22 cellular contexts compared by ENCODE assay signal in genomic region chr3:194494951-194495374, GRCh38. TPM values are rescaled to one million over a fixed set of nuclear protein-coding genes. Genes with fewer than 3 reads are reported as not detected.
DNase-seq lines count a peak whose midpoint lies in the region; FAIRE-seq and TF ChIP-seq lines count a peak whose summit lies in the region.
"Had no signal": no experiment of that assay in that cellular context is flagged by ENCODE, and none has a peak within 500 bp of the region (broad histone marks: within the 10 kb centered on the region; RNA-seq: fewer than 3 reads in every experiment).

No MANE protein-coding gene starts in this region.

- H3K36me3 Mint-ChIP-seq in Caco-2 (ENCODE audit: insufficient read depth, unreplicated experiment), result peaks cover 6% of the 10 kb centered on the region

- DNase-seq in Caco-2, result no peak
- peak; percentile 43 for DNase-seq in M059J (ENCODE audit: low read depth)
- peak; percentile 56 for DNase-seq in fibroblast of gingiva (ENCODE audit: low read depth)
- DNase-seq in T-helper 1 cell, result no peak
- no peak for DNase-seq in T1000 (lab: John Stamatoyannopoulos, UW)
- no peak for DNase-seq in GM12892 (ENCODE audit: insufficient read length)
- no peak for DNase-seq in activated effector memory CD4-positive, alpha-beta T cell treated with Interleukin-2 at 50 U/mL for 16 hours
- DNase-seq: activated CD4-positive, alpha-beta T cell treated with anti-CD3 and anti-CD28 coated beads, Interleukin-2, amount 50 U/mL, for 4 hours; activated T-cell treated with anti-CD3 and anti-CD28 coated beads, Interleukin-2, amount 50 U/mL, for 24 hours; central memory CD4-positive, alpha-beta T cell; DND-41; effector memory CD8-positive, alpha-beta T cell; mesendoderm; NCI-H2171 treated with DMSO at 0.1 percent for 48 hours; NK-92 treated with Interleukin-12 subunit alpha and Interleukin-12 subunit beta, amount 100 ng/mL, for 24 hours; stimulated activated CD4-positive, alpha-beta T cell treated with anti-CD3 and anti-CD28 coated beads, Interleukin-1b, Interleukin-23, amount 100 ng/mL, for 48 hours had no signal

- no peaks in the 10 kb centered on the region for H3K9me3 ChIP-seq in Caco-2
- no peaks in the 10 kb centered on the region for H3K9me3 ChIP-seq in parathyroid adenoma (ENCODE audit: control insufficient read depth, low read length)
- H3K9me3 ChIP-seq: BLaER1 had no signal

- TF ChIP-seq CTCF in Caco-2 (IDR thresholded peaks at IDR 0.05; ENCODE audit: insufficient read depth in 1 of 2, low read depth in 1 of 2, low read length in 1 of 2, severe bottlenecking in 1 of 2, unreplicated experiment in 1 of 2), result no peak
- TF ChIP-seq CTCF in parathyroid adenoma (IDR thresholded peaks at IDR 0.05), result no peak

- intact Hi-C loops in Caco-2 (cut with micrococcal nuclease; ENCODE audit: unreplicated experiment), result no loop called here

- H3K4me3 ChIP-seq in Caco-2 (ENCODE audit: low read depth, low read length) (no peak overlapping the region), parathyroid adenoma (ENCODE audit: low read depth, low read length) (no peak overlapping the region)
- H3K4me3 ChIP-seq: BLaER1, SK-N-MC had no signal

- H3K4me2 ChIP-seq in parathyroid adenoma (ENCODE audit: low read length), result no peak overlapping the region
- H3K4me2 ChIP-seq: BLaER1 had no signal

- H3K27ac Mint-ChIP-seq in Caco-2 (ENCODE audit: unreplicated experiment), result peak overlapping the region; percentile 74
- H3K27ac Mint-ChIP-seq: activated T-cell treated with anti-CD3 and anti-CD28 coated beads, Interleukin-2, amount 50 U/mL, for 24 hours; effector memory CD8-positive, alpha-beta T cell had no signal

- H3K36me3 ChIP-seq in Caco-2 (ENCODE audit: control insufficient read depth, insufficient read depth, low read length) (no peaks in the 10 kb centered on the region; the same call in 1 of the 2 replicates), parathyroid adenoma (ENCODE audit: control insufficient read depth, insufficient read depth, low read length) (no peaks in the 10 kb centered on the region)
- H3K36me3 ChIP-seq: BLaER1 had no signal

- no peak for FAIRE-seq in GM12892 (lab: Jason Lieb, UNC)
- FAIRE-seq: frontal cortex, TTC549 had no signal

- no peaks in the 10 kb centered on the region for H3K9me3 Mint-ChIP-seq in Caco-2 (ENCODE audit: unreplicated experiment)
- H3K9me3 Mint-ChIP-seq: activated T-cell treated with anti-CD3 and anti-CD28 coated beads, Interleukin-2, amount 50 U/mL, for 24 hours; effector memory CD8-positive, alpha-beta T cell; nephron had no signal

- no peaks in the 10 kb centered on the region for H3K27me3 Mint-ChIP-seq in Caco-2 (ENCODE audit: insufficient read depth, unreplicated experiment)
- H3K27me3 Mint-ChIP-seq: activated T-cell treated with anti-CD3 and anti-CD28 coated beads, Interleukin-2, amount 50 U/mL, for 24 hours; effector memory CD8-positive, alpha-beta T cell had no signal

- peak overlapping the region; percentile 40 for H2AFZ ChIP-seq in parathyroid adenoma

- POLR2A ChIA-PET in Caco-2 (lab: Charles Lee), result interaction anchor here (0.5 kb wide), 1 partner anchor 12 kb away, joined by 3 read pairs; no protein-coding TSS in a partner anchor

- no peaks in the 10 kb centered on the region for H3K79me2 ChIP-seq in parathyroid adenoma

- H3K4me1 ChIP-seq in Caco-2, result peaks cover 36% of the 10 kb centered on the region
- peaks cover 18% of the 10 kb centered on the region for H3K4me1 ChIP-seq in parathyroid adenoma

- H3K27me3 ChIP-seq in Caco-2 (replicated peaks; ENCODE audit: control insufficient read depth, insufficient read depth, low read length) (no peaks in the 10 kb centered on the region), parathyroid adenoma (ENCODE audit: control insufficient read depth, insufficient read depth, low read length) (no peaks in the 10 kb centered on the region)
- H3K27me3 ChIP-seq: BLaER1 had no signal

- no peak overlapping the region for H3K27ac ChIP-seq in parathyroid adenoma
- H3K27ac ChIP-seq: BLaER1, SK-N-MC had no signal

- no TSS peak for BruUV-seq in Caco-2 (replicated peaks; lab: Mats Ljungman, UMichigan)

- no peak overlapping the region for H3K9ac ChIP-seq in parathyroid adenoma
- H3K9ac ChIP-seq: BLaER1 had no signal

- no peak overlapping the region for H3K4me3 Mint-ChIP-seq in Caco-2 (ENCODE audit: unreplicated experiment)
- H3K4me3 Mint-ChIP-seq: activated T-cell treated with anti-CD3 and anti-CD28 coated beads, Interleukin-2, amount 50 U/mL, for 24 hours; effector memory CD8-positive, alpha-beta T cell; nephron had no signal

- CTCF ChIA-PET in Caco-2 (lab: Charles Lee), result interaction anchor here (0.8 kb wide), 1 partner anchor 23 kb away, joined by 4 read pairs; no protein-coding TSS in a partner anchor

- no peak for TF ChIP-seq POLR2A in GM12892 (IDR thresholded peaks at IDR 0.05; ENCODE audit: low read depth, low read length)

- H3K4me1 Mint-ChIP-seq in Caco-2 (ENCODE audit: low read depth, unreplicated experiment), result peaks cover 21% of the 10 kb centered on the region

RNA-seq across cellular contexts. Expression of gene ATP13A3, which starts 8.2 kb away (rescaled TPM):
- 181 and 183 TPM in 2 replicates for total RNA-seq in Caco-2 (2022)
- total RNA-seq in M059J (2014; rRNA removed; shearing (Covaris generic)), result 91.3 and 134 TPM in 2 replicates
- polyA plus RNA-seq in GM12892 (2012; ENCODE audit: missing spikeins), result 54.8 TPM

Comparison
In these comparisons a context has a peak if more than half of its experiments do, and no peak if none do; other contexts are left out.
1. DNase-seq: peak in M059J (single experiment) and fibroblast of gingiva (single experiment); none in Caco-2 (0 of 2), T-helper 1 cell (0 of 5), T1000 (single experiment), GM12892 (single experiment) and activated effector memory CD4-positive, alpha-beta T cell treated with Interleukin-2 at 50 U/mL for 16 hours (single experiment).